1 cellular context compared by ENCODE assay signal in genomic region chr7:92621641-92622429, GRCh38.
TF ChIP-seq lines count a peak whose summit lies in the region.

No MANE protein-coding gene starts in this region.

TF ChIP-seq in GM23338, 12 proteins besides CTCF, POLR2A, EP300 and RAD21 (continued from another document):
- no peak for TF ChIP-seq ZNF462 (CRISPR knock-in tag; IDR thresholded peaks at IDR 0.05)
